In the genomic region with DNA sequence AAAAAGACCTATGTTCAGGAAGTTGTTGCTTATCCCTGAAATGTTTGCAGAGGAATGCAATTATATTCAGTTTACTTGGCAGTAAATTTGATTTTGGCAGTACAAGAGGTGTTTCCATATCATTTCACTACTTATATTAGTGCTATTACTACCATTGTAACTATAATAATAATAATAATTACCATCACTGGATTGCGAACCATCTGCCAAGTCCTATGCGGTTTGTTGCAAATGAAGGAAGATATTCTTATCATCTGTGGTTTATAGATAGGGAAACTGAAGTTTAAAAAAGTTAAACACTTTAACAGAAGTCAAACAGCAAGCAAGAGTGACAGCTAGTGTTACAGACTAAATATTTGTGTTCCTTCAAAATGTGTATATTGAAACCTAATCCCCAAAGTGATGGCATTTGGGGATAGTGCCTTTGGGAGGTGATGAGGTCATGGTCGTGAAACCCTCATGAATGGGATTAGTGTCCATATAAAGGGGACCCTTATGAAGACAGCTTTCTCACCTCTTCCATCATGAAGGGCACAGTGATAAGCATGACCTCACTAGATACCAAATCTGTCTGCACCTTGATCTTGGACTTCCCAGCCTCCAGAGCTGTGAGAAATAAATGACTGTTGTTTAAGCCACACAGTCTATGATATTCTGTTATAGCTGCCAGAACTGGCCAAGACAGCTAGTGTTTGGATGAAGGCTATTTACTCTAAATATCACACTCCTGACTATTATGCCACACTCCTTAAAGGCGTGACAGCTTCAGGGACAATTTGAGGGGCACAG, we compare ENCODE assay signal across 16 cellular contexts.
DNase-seq lines count a peak whose midpoint lies in the region; ATAC-seq and TF ChIP-seq lines count a peak whose summit lies in the region.
"Had no signal": no experiment of that assay in that cellular context is flagged by ENCODE, and none has a peak within 500 bp of the region (broad histone marks: within the 10 kb centered on the region; RNA-seq: fewer than 3 reads in every experiment).

No MANE protein-coding gene starts in this region.

- H2BK5ac ChIP-seq in H9 (ENCODE audit: insufficient read length, low read length), result no peak overlapping the region

- H3T11ph ChIP-seq in H9 (ENCODE audit: low read length), result no peak overlapping the region

- peak overlapping the region; percentile 73; the same call in 1 of the 2 replicates for H3K27ac ChIP-seq in C4-2B
- H3K27ac ChIP-seq in brain microvascular endothelial cell, result no peak overlapping the region
- no peak overlapping the region for H3K27ac ChIP-seq in H9 (ENCODE audit: insufficient read length, low read depth, low read length)
- H3K27ac ChIP-seq: BLaER1 had no signal

- H3K23me2 ChIP-seq in H9 (ENCODE audit: insufficient read length, low read depth, low read length, poor library complexity, severe bottlenecking), result no peaks in the 10 kb centered on the region

- no peak overlapping the region for H3K4me2 ChIP-seq in H9 (ENCODE audit: insufficient read depth, insufficient read length, low read length)
- H3K4me2 ChIP-seq: BLaER1 had no signal

- H3K36me3 Mint-ChIP-seq in H9 (ENCODE audit: insufficient read depth in 1 of 3, low read depth in 3 of 3), result no peaks in the 10 kb centered on the region
- H3K36me3 Mint-ChIP-seq: CD4-positive, CD25-positive, alpha-beta regulatory T cell; IgD-negative memory B cell had no signal

- H3K27ac Mint-ChIP-seq in H9, result no peak overlapping the region
- H3K27ac Mint-ChIP-seq: CD4-positive, CD25-positive, alpha-beta regulatory T cell; IgD-negative memory B cell had no signal

- H4K91ac ChIP-seq in H9 (ENCODE audit: insufficient read length, low read depth, low read length), result no peak overlapping the region

- no peaks in the 10 kb centered on the region for H3K4me1 ChIP-seq in H9 (ENCODE audit: insufficient read depth, low read length)
- H3K4me1 ChIP-seq: BLaER1 had no signal

- H3K4me3 ChIP-seq in LNCaP clone FGC (ENCODE audit: low read depth, low read length) (no peak overlapping the region), choroid plexus epithelial cell (ENCODE audit: low read depth, low read length) (no peak overlapping the region), brain microvascular endothelial cell (ENCODE audit: low read depth, low read length) (no peak overlapping the region)
- H3K4me3 ChIP-seq: BLaER1 had no signal

- H4K8ac ChIP-seq in H9 (replicated peaks; ENCODE audit: insufficient read length, low read depth, low read length), result no peak overlapping the region

- no peak overlapping the region for H2AFZ ChIP-seq in H9 (ENCODE audit: low read length)

- H3K9me3 Mint-ChIP-seq in H9, result no peaks in the 10 kb centered on the region

- no peak overlapping the region for H3K23ac ChIP-seq in H9 (ENCODE audit: insufficient read length, low read depth, low read length)

- DNase-seq in LNCaP clone FGC (ENCODE audit: low read depth) (peak; percentile 87), choroid plexus epithelial cell (ENCODE audit: low read depth) (peak; percentile 43), left colon (no peak), brain microvascular endothelial cell (no peak), H9 (no peak)
- DNase-seq: 8988T; AML-193; Calu3; CD4-positive, CD25-positive, alpha-beta regulatory T cell; DMS 273 treated with DMSO at 0.1 percent for 48 hours had no signal

- no peak overlapping the region for H2BK15ac ChIP-seq in H9 (ENCODE audit: low read depth, low read length)

- H3K4ac ChIP-seq in H9 (ENCODE audit: low read depth, low read length), result no peak overlapping the region

- H4K5ac ChIP-seq in H9 (ENCODE audit: insufficient read length, low read depth, low read length), result no peak overlapping the region

- H3K27me3 ChIP-seq in brain microvascular endothelial cell (replicated peaks), result no peaks in the 10 kb centered on the region
- no peaks in the 10 kb centered on the region for H3K27me3 ChIP-seq in H9 (ENCODE audit: insufficient read depth, low read length)
- H3K27me3 ChIP-seq: BLaER1 had no signal

- no peaks in the 10 kb centered on the region for H3K79me1 ChIP-seq in H9 (ENCODE audit: insufficient read depth, low read depth, low read length, poor library complexity, severe bottlenecking)

- no CpG with 5 or more reads among the region's 4 CpGs for WGBS in H9 (ENCODE audit: extremely low coverage, insufficient read length, low lambda C conversion rate)

- in situ Hi-C loops in brain microvascular endothelial cell (cut with HindIII; ENCODE audit: low pct_ligation_motif_present, low sequenced_read_pairs), result no loop called here

- H2BK12ac ChIP-seq in H9 (ENCODE audit: insufficient read length, low read depth, low read length), result no peak overlapping the region

- no peak overlapping the region for H2BK120ac ChIP-seq in H9 (ENCODE audit: low read depth, low read length, poor library complexity, severe bottlenecking)

- no peak overlapping the region for H2BK20ac ChIP-seq in H9 (ENCODE audit: low read depth, low read length, poor library complexity, severe bottlenecking)

- H3K9me3 ChIP-seq in H9 (ENCODE audit: control insufficient read depth, low read depth, low read length), result no peaks in the 10 kb centered on the region
- H3K9me3 ChIP-seq: BLaER1 had no signal

- no peak overlapping the region for H3K4me3 Mint-ChIP-seq in H9
- H3K4me3 Mint-ChIP-seq: CD4-positive, CD25-positive, alpha-beta regulatory T cell; IgD-negative memory B cell had no signal

- H3K9ac ChIP-seq in H9 (ENCODE audit: extremely low read depth, insufficient read length, low read length), result no peak overlapping the region
- H3K9ac ChIP-seq: BLaER1 had no signal

- no peak overlapping the region for H3K18ac ChIP-seq in H9 (ENCODE audit: insufficient read length, low read depth, low read length)

- peaks cover 0 to 5% of the 10 kb centered on the region in 2 experiments; a peak in 1 of 4 replicates for H3K4me1 Mint-ChIP-seq in H9
- H3K4me1 Mint-ChIP-seq: CD4-positive, CD25-positive, alpha-beta regulatory T cell; IgD-negative memory B cell had no signal

- H4K20me1 ChIP-seq in H9 (ENCODE audit: control insufficient read depth, insufficient read depth, insufficient read length), result no peaks in the 10 kb centered on the region
- H4K20me1 ChIP-seq: BLaER1 had no signal

- H3K27me3 Mint-ChIP-seq in H9 (ENCODE audit: low read depth), result no peaks in the 10 kb centered on the region
- H3K27me3 Mint-ChIP-seq: IgD-negative memory B cell had no signal

- no peak overlapping the region for H3K14ac ChIP-seq in H9 (ENCODE audit: insufficient read depth, low read length)

- peak; percentile 45 for ATAC-seq in left colon
- no peak for ATAC-seq in GM19463 (IDR thresholded peaks at IDR 0.05; ENCODE audit: unreplicated experiment)
- ATAC-seq in GM18511 (IDR thresholded peaks at IDR 0.05; ENCODE audit: unreplicated experiment), result no peak
- ATAC-seq: HCT116 had no signal

- peak; percentile 11; the same call in 1 of the 2 replicates for TF ChIP-seq CTCF in C4-2B (conservative IDR thresholded peaks at IDR 0.05)
- no peak for TF ChIP-seq CTCF in LNCaP clone FGC (IDR thresholded peaks at IDR 0.05; ENCODE audit: control insufficient read depth, extremely low read depth, insufficient read depth)
- no peak for TF ChIP-seq CTCF in choroid plexus epithelial cell (conservative IDR thresholded peaks at IDR 0.05; ENCODE audit: low read depth, low read length)
- TF ChIP-seq CTCF in brain microvascular endothelial cell (IDR thresholded peaks at IDR 0.05; ENCODE audit: low read depth, low read length, missing control alignments), result no peak
- TF ChIP-seq CTCF in H9 (conservative IDR thresholded peaks at IDR 0.05), result no peak

- intact Hi-C loops in left colon (cut with DNase I, micrococcal nuclease), result no loop called here

- no peaks in the 10 kb centered on the region for H3K79me2 ChIP-seq in H9 (ENCODE audit: insufficient read depth, low read length)

- no peak overlapping the region for H2AK5ac ChIP-seq in H9 (ENCODE audit: insufficient read length, low read length)

- H3K56ac ChIP-seq in H9 (ENCODE audit: insufficient read length, low read depth, low read length), result no peak overlapping the region

- no peaks in the 10 kb centered on the region for H3K36me3 ChIP-seq in brain microvascular endothelial cell (replicated peaks)
- H3K36me3 ChIP-seq: BLaER1 had no signal

Comparison
In these comparisons a context has a peak if more than half of its experiments do, and no peak if none do; other contexts are left out.
1. DNase-seq: peak in LNCaP clone FGC (single experiment) and choroid plexus epithelial cell (single experiment); none in left colon (0 of 2), brain microvascular endothelial cell (single experiment) and H9 (single experiment).